In genomic region chr19:2252481-2253105, GRCh38 we compare ENCODE assay signal across 11 cellular contexts. TPM values are rescaled to one million over a fixed set of nuclear protein-coding genes. Genes with fewer than 3 reads are reported as not detected.
A peak's percentile ranks its signal among the peaks of the same experiment; 100 is the strongest.
DNase-seq lines count a peak whose midpoint lies in the region; ATAC-seq and TF ChIP-seq lines count a peak whose summit lies in the region.
"Had no signal": no experiment of that assay in that cellular context is flagged by ENCODE, and none has a peak within 500 bp of the region (broad histone marks: within the 10 kb centered on the region; RNA-seq: fewer than 3 reads in every experiment).

No MANE protein-coding gene starts in this region.

- peaks cover 58% of the 10 kb centered on the region for H3K27me3 Mint-ChIP-seq in activated naive CD4-positive, alpha-beta T cell treated with anti-CD3 and anti-CD28 coated beads, Interleukin-2, amount 10 ng/mL, durations not matched to agents 7 days and 5 days
- H3K27me3 Mint-ChIP-seq in stimulated activated naive B cell treated with anti-CD40 and anti-IgM and Interleukin-4, amounts not matched to agents 10 μg/mL and 1 μg/mL and 100 μg/mL, for 72 hours: peaks cover 8 to 21% of the 10 kb centered on the region in 2 donors

- no peaks in the 10 kb centered on the region for H3K9me3 Mint-ChIP-seq in activated naive CD4-positive, alpha-beta T cell treated with anti-CD3 and anti-CD28 coated beads, Interleukin-2, amount 10 ng/mL, durations not matched to agents 7 days and 5 days
- no peaks in the 10 kb centered on the region for H3K9me3 Mint-ChIP-seq in stimulated activated naive B cell treated with anti-CD40 and anti-IgM and Interleukin-4, amounts not matched to agents 10 μg/mL and 1 μg/mL and 100 μg/mL, for 72 hours

- intact Hi-C loops in OCI-LY7 (cut with micrococcal nuclease; ENCODE audit: unreplicated experiment): loop anchor here (1.0 kb wide), 1 partner anchor 21 kb away; no protein-coding TSS in a partner anchor
- intact Hi-C loops in uterus (cut with DNase I; ENCODE audit: low total_unique reads): no loop called here

- H3K4me3 Mint-ChIP-seq in activated naive CD4-positive, alpha-beta T cell treated with anti-CD3 and anti-CD28 coated beads, Interleukin-2, amount 10 ng/mL, durations not matched to agents 7 days and 5 days: peak overlapping the region; percentile 12
- peak overlapping the region; percentile 71 to 83 for H3K4me3 Mint-ChIP-seq in stimulated activated naive B cell treated with anti-CD40 and anti-IgM and Interleukin-4, amounts not matched to agents 10 μg/mL and 1 μg/mL and 100 μg/mL, for 72 hours

- no peak overlapping the region for H3K27ac Mint-ChIP-seq in activated naive CD4-positive, alpha-beta T cell treated with anti-CD3 and anti-CD28 coated beads, Interleukin-2, amount 10 ng/mL, durations not matched to agents 7 days and 5 days
- peak overlapping the region; percentile 87 for H3K27ac Mint-ChIP-seq in stimulated activated naive B cell treated with anti-CD40 and anti-IgM and Interleukin-4, amounts not matched to agents 10 μg/mL and 1 μg/mL and 100 μg/mL, for 72 hours

- peak overlapping the region; percentile 61 for H3K4me2 ChIP-seq in OCI-LY7 (ENCODE audit: low read length)

- no peak for DNase-seq in activated naive CD4-positive, alpha-beta T cell treated with anti-CD3 and anti-CD28 coated beads, Interleukin-2, amount 10 ng/mL, durations not matched to agents 7 days and 5 days
- no peak for DNase-seq in activated naive CD4-positive, alpha-beta T cell treated with Interleukin-2 at 50 U/mL for 16 hours
- DNase-seq in OCI-LY7 (ENCODE audit: low spot score) (no peak), EL (no peak), cortex of kidney (lab: John Stamatoyannopoulos, UW) (no peak), uterus (no peak)
- no peak for DNase-seq in stimulated activated naive B cell treated with anti-CD40 and anti-IgM and Interleukin-4, amounts not matched to agents 10 μg/mL and 1 μg/mL and 100 μg/mL, for 72 hours
- DNase-seq: WERI-Rb-1 had no signal

- H3K36me3 ChIP-seq in OCI-LY7 (ENCODE audit: insufficient read depth, low read length) (peaks cover 18% of the 10 kb centered on the region), iPS-18a (ENCODE audit: control insufficient read depth, low read depth, low read length) (no peaks in the 10 kb centered on the region), uterus (no peaks in the 10 kb centered on the region)

- POLR2A ChIA-PET in OCI-LY7 (lab: Charles Lee): interaction anchor here (1.0 kb wide), 1 partner anchor 15 kb away, joined by 3 read pairs; no protein-coding TSS in a partner anchor

- BruUV-seq in OCI-LY7 (replicated peaks; lab: Mats Ljungman, UMichigan): no TSS peak

- H3K4me1 ChIP-seq in OCI-LY7 (ENCODE audit: insufficient read depth, low read length, poor library complexity, severe bottlenecking): peaks cover 35% of the 10 kb centered on the region
- H3K4me1 ChIP-seq in iPS-18a (ENCODE audit: control insufficient read depth, low read depth, low read length): no peaks in the 10 kb centered on the region
- peaks cover 0 to 30% of the 10 kb centered on the region in 2 donors for H3K4me1 ChIP-seq in uterus

- no peak for TF ChIP-seq CTCF in OCI-LY7 (conservative IDR thresholded peaks at IDR 0.05; ENCODE audit: low read length)
- no peak for TF ChIP-seq CTCF in uterus (IDR thresholded peaks at IDR 0.05)

- H3K9me3 ChIP-seq in OCI-LY7 (ENCODE audit: low read length) (no peaks in the 10 kb centered on the region), iPS-18a (ENCODE audit: control insufficient read depth, low read depth, low read length) (no peaks in the 10 kb centered on the region), uterus (no peaks in the 10 kb centered on the region)

- H3K27ac ChIP-seq in OCI-LY7 (ENCODE audit: low read depth, low read length, poor library complexity, severe bottlenecking): no peak overlapping the region
- no peak overlapping the region for H3K27ac ChIP-seq in iPS-18a (ENCODE audit: low read length)
- no peak overlapping the region for H3K27ac ChIP-seq in uterus
- H3K27ac ChIP-seq: C4-2B, WERI-Rb-1 had no signal

- no peaks in the 10 kb centered on the region for H3K79me2 ChIP-seq in OCI-LY7 (ENCODE audit: insufficient read depth, low read depth, low read length)

- H3K9me2 ChIP-seq in OCI-LY7 (ENCODE audit: insufficient read depth, low read length): no peaks in the 10 kb centered on the region

- no peaks in the 10 kb centered on the region for H3K36me3 Mint-ChIP-seq in activated naive CD4-positive, alpha-beta T cell treated with anti-CD3 and anti-CD28 coated beads, Interleukin-2, amount 10 ng/mL, durations not matched to agents 7 days and 5 days
- H3K36me3 Mint-ChIP-seq in stimulated activated naive B cell treated with anti-CD40 and anti-IgM and Interleukin-4, amounts not matched to agents 10 μg/mL and 1 μg/mL and 100 μg/mL, for 72 hours: peaks cover 13 to 17% of the 10 kb centered on the region in 2 donors

- H3K27me3 ChIP-seq in iPS-18a (ENCODE audit: control insufficient read depth, insufficient read depth, low read length): peaks cover 25% of the 10 kb centered on the region
- peaks cover 0 to 25% of the 10 kb centered on the region in 2 donors for H3K27me3 ChIP-seq in uterus

- H4K20me1 ChIP-seq in OCI-LY7 (ENCODE audit: insufficient read depth, low read length): no peaks in the 10 kb centered on the region

- peak; percentile 3 for ATAC-seq in stimulated activated naive B cell treated with anti-CD40 and anti-IgM and Interleukin-4, amounts not matched to agents 10 μg/mL and 1 μg/mL and 100 μg/mL, for 72 hours (replicated peaks)

- H3K9ac ChIP-seq in iPS-18a (ENCODE audit: low read length): no peak overlapping the region

- no peak for TF ChIP-seq POLR2A in uterus (IDR thresholded peaks at IDR 0.05)

- no peak overlapping the region for H2AFZ ChIP-seq in OCI-LY7 (ENCODE audit: low read length)

- H3K4me3 ChIP-seq in OCI-LY7 (ENCODE audit: low read depth, low read length, poor library complexity, severe bottlenecking) (peak overlapping the region; percentile 47), iPS-18a (ENCODE audit: low read length) (peak overlapping the region; percentile 64), uterus (no peak overlapping the region)

- H3K4me1 Mint-ChIP-seq in activated naive CD4-positive, alpha-beta T cell treated with anti-CD3 and anti-CD28 coated beads, Interleukin-2, amount 10 ng/mL, durations not matched to agents 7 days and 5 days: peaks cover 32% of the 10 kb centered on the region
- H3K4me1 Mint-ChIP-seq in stimulated activated naive B cell treated with anti-CD40 and anti-IgM and Interleukin-4, amounts not matched to agents 10 μg/mL and 1 μg/mL and 100 μg/mL, for 72 hours: peaks cover 27 to 60% of the 10 kb centered on the region in 2 donors

- CTCF ChIA-PET in activated naive CD4-positive, alpha-beta T cell treated with anti-CD3 and anti-CD28 coated beads, Interleukin-2, amount 10 ng/mL, durations not matched to agents 7 days and 5 days (lab: Charles Lee): interaction anchor here (1.8 kb wide), 1 partner anchor 20 kb away, joined by 7 read pairs; no protein-coding TSS in a partner anchor
- CTCF ChIA-PET in OCI-LY7 (lab: Charles Lee; ENCODE audit: unreplicated experiment): no interaction called here

RNA-seq across cellular contexts. Expression of gene AMH, which starts 3.5 kb away (rescaled TPM):
- total RNA-seq in OCI-LY7 (2014; rRNA removed; shearing (Covaris generic)): 10.7 and 14.8 TPM in 2 replicates
- total RNA-seq in OCI-LY7 (2022) (45.7 and 49.7 TPM in 2 replicates), uterus (1 to 10 TPM in 1 of 4 donors, under 1 TPM in 1, not detected in 2; 0.35 to 3.5 TPM)

RNA-seq across cellular contexts. Expression of gene JSRP1, which starts 3.6 kb away (rescaled TPM):
- total RNA-seq in OCI-LY7 (2014; rRNA removed; shearing (Covaris generic)): 0.44 and 1.5 TPM in 2 replicates
- 13.8 and 15.9 TPM in 2 replicates for total RNA-seq in OCI-LY7 (2022)
- not detected for total RNA-seq in uterus

RNA-seq across cellular contexts. Expression of gene SF3A2, which starts 16.0 kb away (rescaled TPM):
- 104 and 124 TPM in 2 replicates for total RNA-seq in OCI-LY7 (2014; rRNA removed; shearing (Covaris generic))
- total RNA-seq in OCI-LY7 (2022) (206 and 207 TPM in 2 replicates), uterus (100 to 1,000 TPM in 1 of 4 donors, 10 to 100 TPM in 3; 33.2 to 107 (median 50.6) TPM)

RNA-seq across cellular contexts. Expression of gene PLEKHJ1, which starts 16.5 kb away (rescaled TPM):
- 205 and 221 TPM in 2 replicates for total RNA-seq in OCI-LY7 (2014; rRNA removed; shearing (Covaris generic))
- total RNA-seq in OCI-LY7 (2022): 122 and 129 TPM in 2 replicates
- total RNA-seq in uterus: 10 to 100 TPM in 3 of 4 donors, 1 to 10 TPM in 1; 5.9 to 56.7 (median 30.1) TPM

RNA-seq across cellular contexts. Expression of gene PEAK3, which starts 29.4 kb away (rescaled TPM):
- not detected in 2 replicates for total RNA-seq in OCI-LY7 (2014; rRNA removed; shearing (Covaris generic))
- 0.18 TPM in 1 of 2 replicates, not detected in the other for total RNA-seq in OCI-LY7 (2022)
- under 1 TPM in 2 of 4 donors, not detected in 2; 0.26 to 0.40 TPM for total RNA-seq in uterus
- total RNA-seq: skeletal muscle tissue had no signal

Comparison
In these comparisons a context has a peak if more than half of its experiments do, and no peak if none do; other contexts are left out.
1. H3K4me3 ChIP-seq: peak in OCI-LY7 (single experiment) and iPS-18a (single experiment); none in uterus (0 of 2).